Comparison of ENCODE assay signal across 16 cellular contexts in the genomic region with DNA sequence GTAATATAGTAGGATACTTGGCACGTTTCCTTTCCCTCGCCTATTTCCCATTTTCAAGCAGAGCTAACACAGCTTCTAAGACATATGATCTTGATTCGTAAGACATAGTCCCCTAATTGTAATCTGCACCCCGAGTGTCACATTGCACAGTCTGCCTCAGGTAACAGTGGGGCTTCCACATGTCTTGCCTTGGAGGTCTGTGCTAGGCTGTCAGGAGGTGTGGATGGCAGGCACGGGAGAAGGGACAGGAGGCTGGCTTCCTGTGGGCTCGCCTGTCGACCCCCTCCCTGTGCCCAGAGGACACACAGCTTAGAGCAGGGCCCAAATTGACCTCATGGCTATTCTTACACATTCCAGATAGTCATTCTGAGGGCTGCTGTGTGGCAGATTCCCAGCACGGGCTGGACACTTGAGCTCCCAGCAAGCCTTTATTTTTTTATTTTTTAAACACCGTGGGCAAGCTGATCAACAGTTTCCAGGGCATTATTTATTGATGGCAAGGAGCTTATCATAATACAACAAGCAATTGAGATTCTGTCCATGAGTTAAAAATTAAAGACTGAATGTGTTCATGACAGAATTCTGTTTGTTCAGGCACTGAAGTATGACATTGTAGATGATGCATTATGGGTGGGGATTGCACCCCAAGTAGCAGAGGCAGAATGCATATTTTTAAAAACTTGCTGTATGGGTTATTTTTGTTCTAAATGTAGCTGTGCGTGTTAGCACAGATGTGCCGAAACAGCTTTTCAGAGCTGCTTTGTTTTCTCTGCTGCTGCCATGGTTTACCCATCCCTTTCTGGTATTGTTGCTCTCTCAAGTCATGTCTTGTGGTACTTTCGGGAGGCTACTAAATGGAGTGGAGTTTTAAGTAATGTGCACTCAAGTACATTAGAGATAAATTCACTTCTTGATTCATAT.
DNase-seq lines count a peak whose midpoint lies in the region; ATAC-seq, FAIRE-seq and TF ChIP-seq lines count a peak whose summit lies in the region.
"Had no signal": no experiment of that assay in that cellular context is flagged by ENCODE, and none has a peak within 500 bp of the region (broad histone marks: within the 10 kb centered on the region; RNA-seq: fewer than 3 reads in every experiment).

No MANE protein-coding gene starts in this region.

- WGBS in A549 (ENCODE audit: missing lambda C conversion rate) = 21% methylated on average over 10 of the region's 12 CpGs

- no peaks in the 10 kb centered on the region for H3K27me3 ChIP-seq in GM23338 (ENCODE audit: insufficient read depth)
- H3K27me3 ChIP-seq: dorsolateral prefrontal cortex, spleen had no signal

- no peaks in the 10 kb centered on the region for H3K36me3 ChIP-seq in GM23338 (ENCODE audit: insufficient read depth)

- H3K9me2 ChIP-seq in GM23338 (ENCODE audit: insufficient read depth) = no peaks in the 10 kb centered on the region

- H3K27me3 Mint-ChIP-seq in GM23338 (ENCODE audit: insufficient read depth, low read depth, poor library complexity) = peaks cover 3% of the 10 kb centered on the region

- H3K27ac Mint-ChIP-seq in GM23338 = peak overlapping the region; percentile 88; the same call in 1 of the 2 replicates
- H3K27ac Mint-ChIP-seq: activated T-cell treated with anti-CD3 and anti-CD28 coated beads, Interleukin-2, amount 50 U/mL, for 72 hours had no signal

- no peaks in the 10 kb centered on the region for H3K9me3 ChIP-seq in A549
- H3K9me3 ChIP-seq: spleen had no signal

- no peak for FAIRE-seq in A549 (lab: Jason Lieb, UNC)
- FAIRE-seq: D721Med had no signal

- TF ChIP-seq EP300 in A549 (IDR thresholded peaks at IDR 0.05) = no peak

- peak in 1 of 2 experiments; percentile 39 for DNase-seq in A549 (ENCODE audit: low read depth in 1 of 2, low spot score in 1 of 2)
- no peak for DNase-seq in GM23338 (ENCODE audit: low spot score)
- DNase-seq in left lobe of liver (ENCODE audit: low spot score) = no peak
- DNase-seq in activated T-cell treated with anti-CD3 and anti-CD28 coated beads, Interleukin-2, amount 50 U/mL, for 48 hours = no peak
- DNase-seq in stimulated activated naive CD4-positive, alpha-beta T cell treated with Interleukin-2 at 50 U/mL for 16 hours (lab: John Stamatoyannopoulos, UW) = no peak
- no peak for DNase-seq in D341Med (ENCODE audit: low spot score)
- DNase-seq: activated T-cell treated with anti-CD3 and anti-CD28 coated beads, Interleukin-2, amount 50 U/mL, for 72 hours; anterior cingulate cortex; foreskin fibroblast; KG1; NCI-H1930; spleen had no signal

- H3K36me3 Mint-ChIP-seq in GM23338 (ENCODE audit: low read depth) = no peaks in the 10 kb centered on the region

- POLR2A ChIA-PET in A549 (lab: Yijun Ruan, JAX) = no interaction called here

- H3K4me1 ChIP-seq in A549 = peaks cover 92% of the 10 kb centered on the region
- H3K4me1 ChIP-seq in GM23338 (ENCODE audit: insufficient read depth) = 0 out of 2 replicates have a peak, but pooled peaks cover 4% of the 10 kb centered on the region

- H3K4me3 ChIP-seq in A549 = no peak overlapping the region; the same call in 2 of the 3 replicates
- no peak overlapping the region for H3K4me3 ChIP-seq in GM23338
- H3K4me3 ChIP-seq: spleen had no signal

- no peaks in the 10 kb centered on the region for H3K9me3 Mint-ChIP-seq in GM23338
- H3K9me3 Mint-ChIP-seq: activated T-cell treated with anti-CD3 and anti-CD28 coated beads, Interleukin-2, amount 50 U/mL, for 72 hours had no signal

- ATAC-seq in A549 (peak; percentile 32 to 55; a peak in 3 of 6 replicates), GM23338 (peak; percentile 36; the same call in 2 of the 3 replicates), left lobe of liver (peak; percentile 9), HG02588 (IDR thresholded peaks at IDR 0.05; ENCODE audit: unreplicated experiment) (no peak)
- ATAC-seq: activated T-cell treated with anti-CD3 and anti-CD28 coated beads, Interleukin-2, amount 50 U/mL, for 72 hours had no signal

- CTCF ChIA-PET in A549 (lab: Yijun Ruan, JAX) = interaction anchor here (1.0 to 1.8 kb wide), 3 partner anchors 34 to 207 kb away, joined by 3 to 4 read pairs (median 3); no protein-coding TSS in a partner anchor

- peaks cover 8% of the 10 kb centered on the region for H4K20me1 ChIP-seq in GM23338 (replicated peaks; ENCODE audit: insufficient read depth)

- H2AFZ ChIP-seq in GM23338 = no peak overlapping the region

- TF ChIP-seq CTCF in A549 (IDR thresholded peaks at IDR 0.05) (no peak), GM23338 (conservative IDR thresholded peaks at IDR 0.05; ENCODE audit: low read depth in 2 of 2) (no peak)

- TF ChIP-seq RAD21 in A549 (conservative IDR thresholded peaks at IDR 0.05 in 1 of 2, IDR thresholded peaks at IDR 0.05 in 1 of 2) = no peak

- no peak for TF ChIP-seq POLR2A in A549 (IDR thresholded peaks at IDR 0.05; ENCODE audit: low read length)

- H3K27ac ChIP-seq in A549 (peak overlapping the region; percentile 76 to 90), GM23338 (ENCODE audit: low read depth) (no peak overlapping the region), angular gyrus (ENCODE audit: low read depth, low read length) (peak overlapping the region; percentile 5)
- H3K27ac ChIP-seq: spleen had no signal

- peaks cover 34% of the 10 kb centered on the region for H3K4me1 Mint-ChIP-seq in GM23338

- H3F3A ChIP-seq in GM23338 (replicated peaks; ENCODE audit: low read depth) = no peaks in the 10 kb centered on the region

- peaks cover 17% of the 10 kb centered on the region for H3K79me2 ChIP-seq in GM23338 (replicated peaks; ENCODE audit: insufficient read depth)

- no peak overlapping the region for H3K4me3 Mint-ChIP-seq in GM23338
- H3K4me3 Mint-ChIP-seq: activated T-cell treated with anti-CD3 and anti-CD28 coated beads, Interleukin-2, amount 50 U/mL, for 72 hours had no signal

- H3K4me2 ChIP-seq in A549 (peak overlapping the region; percentile 75), GM23338 (no peak overlapping the region)

TF ChIP-seq in A549, 52 proteins besides CTCF, POLR2A, EP300 and RAD21 (continues in another document):
- TF ChIP-seq, protein P1, sequence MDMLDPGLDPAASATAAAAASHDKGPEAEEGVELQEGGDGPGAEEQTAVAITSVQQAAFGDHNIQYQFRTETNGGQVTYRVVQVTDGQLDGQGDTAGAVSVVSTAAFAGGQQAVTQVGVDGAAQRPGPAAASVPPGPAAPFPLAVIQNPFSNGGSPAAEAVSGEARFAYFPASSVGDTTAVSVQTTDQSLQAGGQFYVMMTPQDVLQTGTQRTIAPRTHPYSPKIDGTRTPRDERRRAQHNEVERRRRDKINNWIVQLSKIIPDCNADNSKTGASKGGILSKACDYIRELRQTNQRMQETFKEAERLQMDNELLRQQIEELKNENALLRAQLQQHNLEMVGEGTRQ (IDR thresholded peaks at IDR 0.05) = no peak
- TF ChIP-seq RARB (CRISPR knock-in tag; IDR thresholded peaks at IDR 0.05) (no peak), CBX2 (IDR thresholded peaks at IDR 0.05; ENCODE audit: borderline replicate concordance, low read depth) (no peak), CHD4 (IDR thresholded peaks at IDR 0.05; ENCODE audit: borderline replicate concordance) (no peak), RNF2 (IDR thresholded peaks at IDR 0.05; ENCODE audit: borderline replicate concordance, low read depth) (no peak)
- TF ChIP-seq, protein P2, sequence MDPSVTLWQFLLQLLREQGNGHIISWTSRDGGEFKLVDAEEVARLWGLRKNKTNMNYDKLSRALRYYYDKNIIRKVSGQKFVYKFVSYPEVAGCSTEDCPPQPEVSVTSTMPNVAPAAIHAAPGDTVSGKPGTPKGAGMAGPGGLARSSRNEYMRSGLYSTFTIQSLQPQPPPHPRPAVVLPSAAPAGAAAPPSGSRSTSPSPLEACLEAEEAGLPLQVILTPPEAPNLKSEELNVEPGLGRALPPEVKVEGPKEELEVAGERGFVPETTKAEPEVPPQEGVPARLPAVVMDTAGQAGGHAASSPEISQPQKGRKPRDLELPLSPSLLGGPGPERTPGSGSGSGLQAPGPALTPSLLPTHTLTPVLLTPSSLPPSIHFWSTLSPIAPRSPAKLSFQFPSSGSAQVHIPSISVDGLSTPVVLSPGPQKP (IDR thresholded peaks at IDR 0.05; ENCODE audit: low read depth, low read length) = no peak
